In genomic region chr1:155207578-155208405, GRCh38 we compare ENCODE assay signal across 7 cellular contexts. TPM values are rescaled to one million over a fixed set of nuclear protein-coding genes. Genes with fewer than 3 reads are reported as not detected.
DNase-seq lines count a peak whose midpoint lies in the region; ATAC-seq and TF ChIP-seq lines count a peak whose summit lies in the region.

TSS of gene THBS3 (minus strand) at chr1:155207897. CDS start at chr1:155207876, 21 bp downstream.

- H3K4me3 ChIP-seq in astrocyte of the spinal cord (ENCODE audit: low read depth, low read length) (peak within 1 kb of the TSS; percentile 90), iPS-15b (ENCODE audit: low read depth, low read length) (peak within 1 kb of the TSS; percentile 67)

- in situ Hi-C loops in astrocyte of the spinal cord (cut with HindIII; ENCODE audit: low sequenced_read_pairs), result no loop called here

- H3K9me3 ChIP-seq in iPS-15b (ENCODE audit: control insufficient read depth, insufficient read depth, low read length), result no peaks in the 10 kb centered on the region

- no peaks in the 10 kb centered on the region for H3K4me1 ChIP-seq in iPS-15b (ENCODE audit: control insufficient read depth, insufficient read depth, low read length)

- H3K9ac ChIP-seq in iPS-15b (ENCODE audit: low read depth, low read length), result peak within 1 kb of the TSS; percentile 51

- no peaks in the 10 kb centered on the region for H3K27me3 ChIP-seq in iPS-15b (ENCODE audit: control insufficient read depth, insufficient read depth, low read length)

- peaks cover 6% of the 10 kb centered on the region for H3K36me3 ChIP-seq in iPS-15b (ENCODE audit: control insufficient read depth, insufficient read depth, low read length)

- DNase-seq in GM03348 (ENCODE audit: low spot score) (peak; percentile 48), NCI-H2227 treated with DMSO at 0.1 percent for 48 hours (lab: John Stamatoyannopoulos, UW) (peak; percentile 84), astrocyte of the spinal cord (ENCODE audit: low read depth, low spot score) (peak; percentile 46), sciatic nerve (ENCODE audit: low spot score) (peak; percentile 78)
- DNase-seq in stimulated activated CD4-positive, alpha-beta T cell treated with anti-CD3 and anti-CD28 coated beads, Interleukin-2, amount 100 ng/mL, for 24 hours, result no peak

- ATAC-seq in sciatic nerve (peak; percentile 62), GM18870 (IDR thresholded peaks at IDR 0.05; ENCODE audit: unreplicated experiment) (no peak)

- intact Hi-C loops in sciatic nerve (cut with DNase I), result no loop called here

- no peak for TF ChIP-seq CTCF in astrocyte of the spinal cord (IDR thresholded peaks at IDR 0.05; ENCODE audit: low read depth, low read length)

RNA-seq across cellular contexts. Expression of gene THBS3, which starts in this region (rescaled TPM):
- total RNA-seq in sciatic nerve, result 58.8 TPM

Comparison
In these comparisons a context has a peak if more than half of its experiments do, and no peak if none do; other contexts are left out.
1. DNase-seq: peak in GM03348 (single experiment), NCI-H2227 treated with DMSO at 0.1 percent for 48 hours (single experiment), astrocyte of the spinal cord (single experiment) and sciatic nerve (single experiment); none in stimulated activated CD4-positive, alpha-beta T cell treated with anti-CD3 and anti-CD28 coated beads, Interleukin-2, amount 100 ng/mL, for 24 hours (0 of 2).